ENCODE assay signal across 11 cellular contexts in the genomic region with DNA sequence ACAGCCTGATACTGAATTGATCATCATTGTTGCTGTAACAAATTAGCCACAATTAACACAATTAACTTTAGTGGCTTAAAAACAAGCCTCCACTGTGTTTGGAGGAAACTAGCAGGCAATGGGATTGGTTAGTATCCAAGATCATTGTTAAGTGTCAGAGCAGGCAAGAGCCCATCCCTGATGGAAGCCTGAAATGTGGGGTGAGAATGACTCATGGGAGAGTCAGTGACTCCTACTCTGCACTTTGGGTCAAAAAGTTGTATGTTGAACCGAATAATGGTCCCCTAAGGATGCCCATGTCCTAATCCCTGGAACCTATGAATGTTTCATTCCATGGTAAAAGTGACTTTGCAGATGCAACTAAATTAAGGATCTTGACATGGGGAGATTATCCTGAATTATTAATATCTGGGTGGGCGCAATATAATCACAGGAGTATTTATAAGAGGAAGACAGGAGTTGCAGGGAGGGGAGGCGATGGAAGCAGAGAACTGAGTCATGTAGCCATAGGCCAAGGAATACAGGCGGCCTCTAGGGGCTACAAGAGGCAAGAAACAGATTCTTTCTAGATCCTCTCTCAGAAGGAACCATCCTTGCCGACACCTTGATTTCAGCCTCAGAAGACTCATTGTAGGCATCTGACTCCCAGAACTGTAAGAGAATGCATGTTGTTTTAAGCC. TPM values are rescaled to one million over a fixed set of nuclear protein-coding genes. Genes with fewer than 3 reads are reported as not detected.
A peak's percentile ranks its signal among the peaks of the same experiment; 100 is the strongest.
DNase-seq lines count a peak whose midpoint lies in the region; TF ChIP-seq lines count a peak whose summit lies in the region.
"Had no signal": no experiment of that assay in that cellular context is flagged by ENCODE, and none has a peak within 500 bp of the region (broad histone marks: within the 10 kb centered on the region; RNA-seq: fewer than 3 reads in every experiment).

No MANE protein-coding gene starts in this region.

- no peak overlapping the region for H3K4me3 Mint-ChIP-seq in neural crest cell
- no peak overlapping the region for H3K4me3 Mint-ChIP-seq in endothelial cell (ENCODE audit: unreplicated experiment)

- peaks cover 3% of the 10 kb centered on the region for H3K4me1 Mint-ChIP-seq in neural crest cell
- H3K4me1 Mint-ChIP-seq in endothelial cell (ENCODE audit: unreplicated experiment): peaks cover 3% of the 10 kb centered on the region

- no peak overlapping the region for H3K9ac ChIP-seq in Loucy (ENCODE audit: low read depth, low read length, poor library complexity, severe bottlenecking)

- no peaks in the 10 kb centered on the region for H3F3A ChIP-seq in Loucy (ENCODE audit: low read depth)

- in situ Hi-C loops in astrocyte of the cerebellum (cut with HindIII; ENCODE audit: low sequenced_read_pairs): no loop called here

- H3K4me3 ChIP-seq in Loucy (ENCODE audit: low read length, poor library complexity, severe bottlenecking): no peak overlapping the region
- no peak overlapping the region for H3K4me3 ChIP-seq in astrocyte of the cerebellum (ENCODE audit: low read depth, low read length)
- H3K4me3 ChIP-seq: coronary artery, thoracic aorta had no signal

- H3K9me2 ChIP-seq in Loucy (replicated peaks; ENCODE audit: low read depth, low read length): no peaks in the 10 kb centered on the region

- no peaks in the 10 kb centered on the region for H3K4me1 ChIP-seq in Loucy (ENCODE audit: insufficient read depth, low read length, poor library complexity, severe bottlenecking)

- H3K9me3 ChIP-seq in Loucy (ENCODE audit: insufficient read depth, low read depth, low read length): no peaks in the 10 kb centered on the region
- H3K9me3 ChIP-seq: thoracic aorta had no signal

- DNase-seq in EL: peak; percentile 28
- no peak for DNase-seq in astrocyte of the cerebellum (ENCODE audit: low read depth)
- DNase-seq in neural crest cell (ENCODE audit: low read depth, low spot score): no peak
- no peak for DNase-seq in amygdala (lab: John Stamatoyannopoulos, UW)
- DNase-seq in endothelial cell (ENCODE audit: low spot score): no peak
- no peak for DNase-seq in NCI-H2171 treated with DMSO at 0.1 percent for 48 hours (lab: John Stamatoyannopoulos, UW)
- DNase-seq: glutamatergic neuron, NCI-H774 had no signal

- H3K9me3 Mint-ChIP-seq in neural crest cell (no peaks in the 10 kb centered on the region), endothelial cell (ENCODE audit: unreplicated experiment) (no peaks in the 10 kb centered on the region)

- H3K27me3 Mint-ChIP-seq in neural crest cell (ENCODE audit: low read depth) (peaks cover 53% of the 10 kb centered on the region), endothelial cell (ENCODE audit: unreplicated experiment) (no peaks in the 10 kb centered on the region)

- no peaks in the 10 kb centered on the region for H4K20me1 ChIP-seq in Loucy (ENCODE audit: insufficient read depth, low read length, poor library complexity, severe bottlenecking)

- H3K27ac Mint-ChIP-seq in neural crest cell (ENCODE audit: unreplicated experiment) (no peak overlapping the region), endothelial cell (ENCODE audit: unreplicated experiment) (no peak overlapping the region)

- H3K36me3 ChIP-seq in Loucy (ENCODE audit: insufficient read depth, low read length): no peaks in the 10 kb centered on the region
- H3K36me3 ChIP-seq: thoracic aorta had no signal

- peak; percentile 62 for TF ChIP-seq CTCF in Loucy (conservative IDR thresholded peaks at IDR 0.05; ENCODE audit: low read length)
- peak; percentile 38 for TF ChIP-seq CTCF in astrocyte of the cerebellum (IDR thresholded peaks at IDR 0.05; ENCODE audit: low read depth, low read length, missing control alignments)
- TF ChIP-seq CTCF in neural crest cell (conservative IDR thresholded peaks at IDR 0.05): peak; percentile 19
- TF ChIP-seq CTCF in endothelial cell (IDR thresholded peaks at IDR 0.05; ENCODE audit: unreplicated experiment): no peak

- no peak overlapping the region for H2AFZ ChIP-seq in Loucy (ENCODE audit: low read length)

- H3K4me2 ChIP-seq in Loucy (ENCODE audit: low read depth, low read length, poor library complexity, severe bottlenecking): no peak overlapping the region

- no peaks in the 10 kb centered on the region for H3K79me2 ChIP-seq in Loucy (ENCODE audit: insufficient read depth, low read length)

- no peaks in the 10 kb centered on the region for H3K27me3 ChIP-seq in Loucy (ENCODE audit: insufficient read depth, low read length, poor library complexity, severe bottlenecking)

- H3K36me3 Mint-ChIP-seq in neural crest cell (ENCODE audit: low read depth) (no peaks in the 10 kb centered on the region), endothelial cell (ENCODE audit: low read depth, unreplicated experiment) (no peaks in the 10 kb centered on the region)

RNA-seq across cellular contexts. Expression of a gene that starts 28.8 kb away (rescaled TPM):
- total RNA-seq in neural crest cell (17.5 and 18.2 TPM in 2 replicates), endothelial cell (ENCODE audit: unreplicated experiment) (28.9 TPM)

RNA-seq across cellular contexts. Expression of a gene that starts 29.2 kb away (rescaled TPM):
- 129 and 135 TPM in 2 replicates for total RNA-seq in neural crest cell
- 203 TPM for total RNA-seq in endothelial cell (ENCODE audit: unreplicated experiment)
